In the genomic region with DNA sequence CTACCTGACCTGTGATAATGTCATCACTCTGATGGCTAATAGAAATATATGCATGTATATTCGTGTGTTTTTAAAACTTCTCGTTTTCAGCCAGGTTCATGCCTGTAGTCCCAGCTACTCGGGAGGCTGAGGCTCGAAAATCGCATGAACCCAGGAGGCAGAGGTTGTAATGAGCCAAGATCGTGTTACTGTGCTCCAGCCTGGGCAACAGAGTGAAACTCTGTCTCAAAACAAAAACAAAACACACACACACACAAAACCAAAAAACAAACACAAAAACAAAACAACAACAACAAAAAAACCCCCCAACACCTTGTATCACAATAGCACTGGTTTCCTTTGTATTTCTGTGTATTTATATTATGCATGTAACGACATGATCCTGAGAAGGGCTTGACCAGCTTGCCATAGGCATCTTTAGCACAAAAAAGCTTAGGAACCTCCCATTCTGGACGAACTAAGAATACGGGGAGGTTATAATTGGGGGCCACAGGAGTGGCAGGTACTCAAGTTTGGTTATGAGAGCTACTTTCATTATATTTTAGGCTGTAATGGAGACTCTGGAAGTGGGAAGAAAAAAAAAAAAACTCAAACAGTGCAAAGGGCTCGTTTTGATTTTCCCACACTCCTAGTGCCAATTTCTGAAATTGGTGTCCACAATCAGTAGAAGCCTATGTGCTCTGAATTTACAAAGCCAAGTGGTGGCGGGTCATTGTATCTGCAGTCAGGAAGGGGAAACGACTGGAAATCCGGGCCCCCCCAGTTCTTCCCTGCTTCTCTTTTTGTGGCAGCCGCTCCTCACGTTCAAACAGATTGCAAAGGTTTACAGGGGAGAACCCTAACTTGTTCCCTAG, we compare ENCODE assay signal across 1 cellular context.
TF ChIP-seq lines count a peak whose summit lies in the region.

No MANE protein-coding gene starts in this region.

TF ChIP-seq in endothelial cell of umbilical vein, 7 proteins besides CTCF, POLR2A, EP300 and RAD21:
- no peak for TF ChIP-seq JUN (IDR thresholded peaks at IDR 0.05; ENCODE audit: borderline replicate concordance, insufficient read depth, insufficient read length, low read depth)
- no peak for TF ChIP-seq POLR2AphosphoS5 (IDR thresholded peaks at IDR 0.05; ENCODE audit: insufficient read depth, low read depth, low read length)
- no peak for TF ChIP-seq EZH2 (IDR thresholded peaks at IDR 0.05; ENCODE audit: borderline replicate concordance, low read depth, low read length, severe bottlenecking)
- no peak for TF ChIP-seq FOS (IDR thresholded peaks at IDR 0.05; ENCODE audit: borderline replicate concordance, insufficient read depth, low read length)
- no peak for TF ChIP-seq MYC (IDR thresholded peaks at IDR 0.05; ENCODE audit: low read depth, low read length)
- TF ChIP-seq MAX (IDR thresholded peaks at IDR 0.05; ENCODE audit: insufficient read depth, insufficient read length) = no peak
- no peak for TF ChIP-seq GATA2 (IDR thresholded peaks at IDR 0.05; ENCODE audit: insufficient read depth, insufficient read length, low read depth, low read length)
TF ChIP-seq in endothelial cell of umbilical vein: peak in this region for 0.
